1 cellular context compared by ENCODE assay signal in genomic region chr1:174022080-174022975, GRCh38.
TF ChIP-seq lines count a peak whose summit lies in the region.

Gene RC3H1, minus strand, starts transcription at chr1:174022357. Its CDS starts 29,372 bp downstream, at chr1:173992985.

TF ChIP-seq in HepG2, 621 proteins besides CTCF, POLR2A, EP300 and RAD21 (continued from another document and continues in another):
- TF ChIP-seq DMAP1 (CRISPR knock-in tag; IDR thresholded peaks at IDR 0.05): peak; percentile 47; the same call in 1 of the 2 replicates
- no peak; the same call in 1 of the 2 replicates for TF ChIP-seq IRF9 (CRISPR knock-in tag; IDR thresholded peaks at IDR 0.05; ENCODE audit: borderline replicate concordance)
- TF ChIP-seq DR1 (CRISPR knock-in tag; IDR thresholded peaks at IDR 0.05): peak; percentile 18; the same call in 1 of the 2 replicates
- 0 out of 2 replicates have a peak, but pooled peaks have one; percentile 37 for TF ChIP-seq FOXA3 (CRISPR knock-in tag; IDR thresholded peaks at IDR 0.05)
- TF ChIP-seq ZNF607 (CRISPR knock-in tag; IDR thresholded peaks at IDR 0.05; ENCODE audit: borderline replicate concordance): peak; percentile 63; the same call in 1 of the 2 replicates
- TF ChIP-seq POLR2AphosphoS5 (IDR thresholded peaks at IDR 0.05; ENCODE audit: low read depth, low read length): peak; percentile 91
- TF ChIP-seq PATZ1 (CRISPR knock-in tag; IDR thresholded peaks at IDR 0.05): peak; percentile 50
- TF ChIP-seq ZBTB14 (CRISPR knock-in tag; IDR thresholded peaks at IDR 0.05): 0 out of 2 replicates have a peak, but pooled peaks have one; percentile 12
- TF ChIP-seq E2F5 (CRISPR knock-in tag; conservative IDR thresholded peaks at IDR 0.05): no peak
- 0 out of 2 replicates have a peak, but pooled peaks have one; percentile 30 for TF ChIP-seq ATF2 (CRISPR knock-in tag; IDR thresholded peaks at IDR 0.05)
- peak; percentile 19; the same call in 1 of the 2 replicates for TF ChIP-seq WIZ (CRISPR knock-in tag; IDR thresholded peaks at IDR 0.05)
- 0 out of 2 replicates have a peak, but pooled peaks have one; percentile 37 for TF ChIP-seq ZNF33A (CRISPR knock-in tag; IDR thresholded peaks at IDR 0.05; ENCODE audit: borderline replicate concordance)
- TF ChIP-seq ZNF572 (CRISPR knock-in tag; IDR thresholded peaks at IDR 0.05): no peak
- TF ChIP-seq NFE2L1 (CRISPR knock-in tag; IDR thresholded peaks at IDR 0.05; ENCODE audit: borderline replicate concordance): no peak
- no peak for TF ChIP-seq GRHL1 (CRISPR knock-in tag; conservative IDR thresholded peaks at IDR 0.05)
- TF ChIP-seq HNF4G (IDR thresholded peaks at IDR 0.05; ENCODE audit: borderline replicate concordance, low read depth, low read length): no peak
- no peak for TF ChIP-seq HNF4G (CRISPR knock-in tag; IDR thresholded peaks at IDR 0.05; ENCODE audit: borderline replicate concordance, low read depth)
- TF ChIP-seq GABPA (IDR thresholded peaks at IDR 0.05; ENCODE audit: low read depth, low read length): peak; percentile 35
- TF ChIP-seq GABPA (CRISPR knock-in tag; IDR thresholded peaks at IDR 0.05; ENCODE audit: low read depth): peak; percentile 66
- TF ChIP-seq FOXJ3 (CRISPR knock-in tag; IDR thresholded peaks at IDR 0.05; ENCODE audit: borderline replicate concordance): no peak
- TF ChIP-seq MIXL1 (CRISPR knock-in tag; IDR thresholded peaks at IDR 0.05): peak; percentile 44; the same call in 1 of the 2 replicates
- TF ChIP-seq ZBTB26 (CRISPR knock-in tag; IDR thresholded peaks at IDR 0.05; ENCODE audit: borderline replicate concordance): no peak
- TF ChIP-seq ARNT (IDR thresholded peaks at IDR 0.05): no peak
- TF ChIP-seq SIX4 (CRISPR knock-in tag; IDR thresholded peaks at IDR 0.05): no peak
- peak; percentile 67 for TF ChIP-seq KMT2B (CRISPR knock-in tag; IDR thresholded peaks at IDR 0.05)
- TF ChIP-seq HNRNPUL1 (IDR thresholded peaks at IDR 0.05; ENCODE audit: low read depth, low read length): no peak
- TF ChIP-seq CENPBD1 (CRISPR knock-in tag; IDR thresholded peaks at IDR 0.05; ENCODE audit: borderline replicate concordance, low read depth): no peak
- TF ChIP-seq HMG20A (CRISPR knock-in tag; IDR thresholded peaks at IDR 0.05; ENCODE audit: borderline replicate concordance): 0 out of 2 replicates have a peak, but pooled peaks have one; percentile 38
- peak; percentile 47; the same call in 1 of the 2 replicates for TF ChIP-seq AHR (CRISPR knock-in tag; IDR thresholded peaks at IDR 0.05)
- TF ChIP-seq BRD4 (CRISPR knock-in tag; IDR thresholded peaks at IDR 0.05): peak; percentile 69; the same call in 1 of the 2 replicates
- no peak for TF ChIP-seq ZNF280B (CRISPR knock-in tag; IDR thresholded peaks at IDR 0.05; ENCODE audit: borderline replicate concordance)
- peak; percentile 38 for TF ChIP-seq ZNF446 (CRISPR knock-in tag; IDR thresholded peaks at IDR 0.05)
- TF ChIP-seq ZMYM4 (CRISPR knock-in tag; IDR thresholded peaks at IDR 0.05): 0 out of 2 replicates have a peak, but pooled peaks have one; percentile 29
- TF ChIP-seq JUND (CRISPR knock-in tag; IDR thresholded peaks at IDR 0.05): 0 out of 2 replicates have a peak, but pooled peaks have one; percentile 36
- no peak for TF ChIP-seq ZNF101 (CRISPR knock-in tag; IDR thresholded peaks at IDR 0.05; ENCODE audit: borderline replicate concordance, low read depth)
- no peak for TF ChIP-seq PHB2 (IDR thresholded peaks at IDR 0.05; ENCODE audit: partially characterized antibody)
- no peak for TF ChIP-seq ZNF644 (CRISPR knock-in tag; IDR thresholded peaks at IDR 0.05; ENCODE audit: low read depth)
- TF ChIP-seq MLX (CRISPR knock-in tag; IDR thresholded peaks at IDR 0.05): 0 out of 2 replicates have a peak, but pooled peaks have one; percentile 41
- TF ChIP-seq ATF3 (CRISPR knock-in tag; IDR thresholded peaks at IDR 0.05): peak; percentile 84; the same call in 1 of the 2 replicates
- TF ChIP-seq FOSL2 (CRISPR knock-in tag; IDR thresholded peaks at IDR 0.05): peak; percentile 94
- no peak for TF ChIP-seq ZNF512B (CRISPR knock-in tag; IDR thresholded peaks at IDR 0.05; ENCODE audit: borderline replicate concordance)
- TF ChIP-seq NFE2L2 (IDR thresholded peaks at IDR 0.05; ENCODE audit: low read length): no peak
- TF ChIP-seq ZSCAN12 (CRISPR knock-in tag; IDR thresholded peaks at IDR 0.05): no peak
- TF ChIP-seq MYNN (CRISPR knock-in tag; IDR thresholded peaks at IDR 0.05; ENCODE audit: low read depth): peak; percentile 82; the same call in 1 of the 2 replicates
- TF ChIP-seq ZNF557 (CRISPR knock-in tag; IDR thresholded peaks at IDR 0.05): peak; percentile 65; the same call in 1 of the 2 replicates
